17 cellular contexts compared by ENCODE assay signal in the genomic region with DNA sequence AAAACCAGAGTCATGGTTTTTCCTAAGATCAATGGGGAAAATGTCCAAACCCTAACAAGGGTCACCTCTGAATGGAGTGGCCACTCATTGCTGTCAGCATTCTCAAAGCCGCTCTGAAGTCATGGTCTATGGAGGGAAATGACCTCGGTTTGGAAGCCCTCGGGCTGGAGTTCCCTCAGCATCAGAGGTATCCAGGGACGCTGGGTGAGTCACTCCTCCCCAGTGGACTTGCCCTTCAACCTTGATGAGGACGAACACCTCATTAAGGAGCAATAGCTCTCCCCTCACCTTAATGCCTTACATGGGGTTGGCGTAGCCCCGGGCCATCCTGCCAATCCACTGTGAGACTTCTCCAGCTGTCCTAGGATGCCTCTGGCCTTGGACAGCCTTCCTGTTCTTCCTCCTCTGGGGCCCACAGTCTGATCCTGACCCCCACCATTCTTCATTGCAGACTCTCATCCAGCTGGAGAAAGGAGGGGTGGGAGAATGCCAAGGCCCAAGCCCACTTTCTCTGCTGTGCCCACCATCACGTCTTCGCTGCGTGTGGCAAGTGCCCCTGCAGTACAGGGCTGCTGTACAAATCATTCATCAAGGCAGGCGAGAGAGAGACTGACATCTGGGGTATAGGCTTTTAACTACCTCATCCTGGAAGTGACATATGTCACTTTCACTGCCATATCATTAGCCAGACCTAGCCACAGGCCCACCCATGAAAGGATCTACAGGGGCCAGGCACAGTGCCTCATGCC. TPM values are rescaled to one million over a fixed set of nuclear protein-coding genes. Genes with fewer than 3 reads are reported as not detected.
DNase-seq lines count a peak whose midpoint lies in the region; ATAC-seq, FAIRE-seq and TF ChIP-seq lines count a peak whose summit lies in the region.
"Had no signal": no experiment of that assay in that cellular context is flagged by ENCODE, and none has a peak within 500 bp of the region (broad histone marks: within the 10 kb centered on the region; RNA-seq: fewer than 3 reads in every experiment).

No MANE protein-coding gene starts in this region.

- H3K9ac ChIP-seq in HUES6 (ENCODE audit: low read length), result peak overlapping the region; percentile 5
- H3K9ac ChIP-seq in K562 (ENCODE audit: insufficient read depth in 1 of 2, low read depth in 2 of 2, low read length in 2 of 2), result peak overlapping the region in 1 of 2 experiments; percentile 2; a peak in 1 of 4 replicates

- TF ChIP-seq RAD21 in K562 (CRISPR knock-in tag; conservative IDR thresholded peaks at IDR 0.05 in 1 of 2, IDR thresholded peaks at IDR 0.05 in 1 of 2), result no peak

- H3K27me3 ChIP-seq in HUES6 (ENCODE audit: control insufficient read depth, insufficient read depth, low read length) (no peaks in the 10 kb centered on the region), K562 (ENCODE audit: control insufficient read depth in 2 of 2, insufficient read depth in 2 of 2, low read length in 2 of 2) (no peaks in the 10 kb centered on the region), osteoblast (ENCODE audit: insufficient read depth, low read length) (no peaks in the 10 kb centered on the region)
- H3K27me3 ChIP-seq: dorsolateral prefrontal cortex, MG63, SJCRH30 had no signal

- no peak for TF ChIP-seq POLR2A in K562 (conservative IDR thresholded peaks at IDR 0.05)

- no peak for TF ChIP-seq EP300 in K562 (IDR thresholded peaks at IDR 0.05; ENCODE audit: low read length)

- CTCF ChIA-PET in K562 (lab: Yijun Ruan, JAX; ENCODE audit: low intra/inter-chr PET ratio), result no interaction called here
- CTCF ChIA-PET in activated naive CD4-positive, alpha-beta T cell treated with anti-CD3 and anti-CD28 coated beads, Interleukin-2, amount 10 ng/mL, durations not matched to agents 7 days and 5 days (lab: Charles Lee), result no interaction called here

- no peaks in the 10 kb centered on the region for H4K20me1 ChIP-seq in K562 (replicated peaks; ENCODE audit: control insufficient read depth, insufficient read depth, low read length)
- H4K20me1 ChIP-seq in osteoblast (ENCODE audit: insufficient read depth, low read length), result no peaks in the 10 kb centered on the region

- in situ Hi-C loops in K562 (cut with MboI), result no loop called here

- no peaks in the 10 kb centered on the region for H3K9me1 ChIP-seq in K562 (ENCODE audit: control insufficient read depth, insufficient read depth, low read length)

- H3K9me3 Mint-ChIP-seq in activated naive CD8-positive, alpha-beta T cell treated with anti-CD3 and anti-CD28 coated beads, Interleukin-2, amount 50 U/mL, for 24 hours, result no peaks in the 10 kb centered on the region
- no peaks in the 10 kb centered on the region for H3K9me3 Mint-ChIP-seq in activated naive CD8-positive, alpha-beta T cell treated with anti-CD3 and anti-CD28 coated beads for 36 hours
- H3K9me3 Mint-ChIP-seq in activated naive CD4-positive, alpha-beta T cell treated with anti-CD3 and anti-CD28 coated beads, Interleukin-2, amount 10 ng/mL, durations not matched to agents 7 days and 5 days, result no peaks in the 10 kb centered on the region
- H3K9me3 Mint-ChIP-seq: activated CD4-positive, alpha-beta memory T cell treated with anti-CD3 and anti-CD28 coated beads for 36 hours had no signal

- intact Hi-C loops in K562 (cut with micrococcal nuclease), result no loop called here

- no peaks in the 10 kb centered on the region for H3K9me3 ChIP-seq in HUES6 (ENCODE audit: control insufficient read depth, insufficient read depth, low read depth, low read length)
- no peaks in the 10 kb centered on the region for H3K9me3 ChIP-seq in K562 (replicated peaks; ENCODE audit: control insufficient read depth, insufficient read depth, low read depth, low read length)
- no peaks in the 10 kb centered on the region for H3K9me3 ChIP-seq in osteoblast (ENCODE audit: low read depth, low read length)
- H3K9me3 ChIP-seq: MG63, SJCRH30 had no signal

- H3K36me3 Mint-ChIP-seq in activated naive CD8-positive, alpha-beta T cell treated with anti-CD3 and anti-CD28 coated beads, Interleukin-2, amount 50 U/mL, for 24 hours (ENCODE audit: low read depth), result no peaks in the 10 kb centered on the region
- no peaks in the 10 kb centered on the region for H3K36me3 Mint-ChIP-seq in activated naive CD8-positive, alpha-beta T cell treated with anti-CD3 and anti-CD28 coated beads for 36 hours
- peaks cover 1% of the 10 kb centered on the region for H3K36me3 Mint-ChIP-seq in activated naive CD4-positive, alpha-beta T cell treated with anti-CD3 and anti-CD28 coated beads, Interleukin-2, amount 10 ng/mL, durations not matched to agents 7 days and 5 days
- H3K36me3 Mint-ChIP-seq: activated CD4-positive, alpha-beta memory T cell treated with anti-CD3 and anti-CD28 coated beads for 36 hours had no signal

- TF ChIP-seq CTCF in K562 (IDR thresholded peaks at IDR 0.05 in 2 of 3, conservative IDR thresholded peaks at IDR 0.05 in 1 of 3; ENCODE audit: insufficient read depth in 2 of 3, low read depth in 1 of 3, low read length in 3 of 3) (no peak), osteoblast (IDR thresholded peaks at IDR 0.05; ENCODE audit: extremely low read depth, low read depth, low read length) (no peak)

- H3K4me1 Mint-ChIP-seq in activated naive CD8-positive, alpha-beta T cell treated with anti-CD3 and anti-CD28 coated beads, Interleukin-2, amount 50 U/mL, for 24 hours, result peaks cover 44% of the 10 kb centered on the region
- peaks cover 25% of the 10 kb centered on the region for H3K4me1 Mint-ChIP-seq in activated naive CD8-positive, alpha-beta T cell treated with anti-CD3 and anti-CD28 coated beads for 36 hours
- peaks cover 60% of the 10 kb centered on the region for H3K4me1 Mint-ChIP-seq in activated naive CD4-positive, alpha-beta T cell treated with anti-CD3 and anti-CD28 coated beads, Interleukin-2, amount 10 ng/mL, durations not matched to agents 7 days and 5 days

- H2AFZ ChIP-seq in K562 (ENCODE audit: low read depth, low read length) (no peak overlapping the region), osteoblast (ENCODE audit: low read length) (no peak overlapping the region)

- BruUV-seq in K562 (replicated peaks; lab: Mats Ljungman, UMichigan), result no TSS peak

- H3K4me2 ChIP-seq in K562 (ENCODE audit: insufficient read depth, low read length) (no peak overlapping the region), osteoblast (ENCODE audit: insufficient read depth, low read length) (no peak overlapping the region)
- H3K4me2 ChIP-seq: smooth muscle cell had no signal

- no peaks in the 10 kb centered on the region for H3K27me3 Mint-ChIP-seq in activated naive CD8-positive, alpha-beta T cell treated with anti-CD3 and anti-CD28 coated beads, Interleukin-2, amount 50 U/mL, for 24 hours
- H3K27me3 Mint-ChIP-seq in activated naive CD8-positive, alpha-beta T cell treated with anti-CD3 and anti-CD28 coated beads for 36 hours, result no peaks in the 10 kb centered on the region
- H3K27me3 Mint-ChIP-seq in activated naive CD4-positive, alpha-beta T cell treated with anti-CD3 and anti-CD28 coated beads, Interleukin-2, amount 10 ng/mL, durations not matched to agents 7 days and 5 days, result no peaks in the 10 kb centered on the region
- H3K27me3 Mint-ChIP-seq: activated CD4-positive, alpha-beta memory T cell treated with anti-CD3 and anti-CD28 coated beads for 36 hours had no signal

- H3K27ac ChIP-seq in HUES6 (ENCODE audit: low read depth, low read length) (no peak overlapping the region), K562 (ENCODE audit: extremely low read depth, low read depth, low read length) (no peak overlapping the region), osteoblast (ENCODE audit: low read depth, low read length) (no peak overlapping the region)
- H3K27ac ChIP-seq: dorsolateral prefrontal cortex, SJCRH30 had no signal

- H3K79me2 ChIP-seq in K562 (ENCODE audit: control insufficient read depth, insufficient read depth, low read length) (no peaks in the 10 kb centered on the region), osteoblast (ENCODE audit: insufficient read depth, low read length) (no peaks in the 10 kb centered on the region)

- no peak for DNase-seq in activated naive CD8-positive, alpha-beta T cell treated with anti-CD3 and anti-CD28 coated beads, Interleukin-2, amount 50 U/mL, for 24 hours
- DNase-seq in activated naive CD8-positive, alpha-beta T cell treated with anti-CD3 and anti-CD28 coated beads for 36 hours, result no peak
- DNase-seq in K562 (ENCODE audit: extremely low read depth in 1 of 4, low spot score in 3 of 4) (no peak), osteoblast (ENCODE audit: insufficient read length, low spot score, missing footprints) (peak; percentile 79), hippocampal formation (lab: John Stamatoyannopoulos, UW) (no peak)
- DNase-seq in activated naive CD4-positive, alpha-beta T cell treated with anti-CD3 and anti-CD28 coated beads, Interleukin-2, amount 10 ng/mL, durations not matched to agents 7 days and 5 days, result no peak
- DNase-seq: activated CD4-positive, alpha-beta memory T cell treated with anti-CD3 and anti-CD28 coated beads for 36 hours; activated effector memory CD4-positive, alpha-beta T cell treated with Interleukin-2 at 50 U/mL for 16 hours; COR-L47; dorsolateral prefrontal cortex; MG63; NCI-H2029; NCI-H526 treated with DMSO at 0.1 percent for 48 hours; SJCRH30 had no signal

- H3K4me3 Mint-ChIP-seq in activated naive CD8-positive, alpha-beta T cell treated with anti-CD3 and anti-CD28 coated beads, Interleukin-2, amount 50 U/mL, for 24 hours, result no peak overlapping the region
- no peak overlapping the region for H3K4me3 Mint-ChIP-seq in activated naive CD8-positive, alpha-beta T cell treated with anti-CD3 and anti-CD28 coated beads for 36 hours
- no peak overlapping the region for H3K4me3 Mint-ChIP-seq in activated naive CD4-positive, alpha-beta T cell treated with anti-CD3 and anti-CD28 coated beads, Interleukin-2, amount 10 ng/mL, durations not matched to agents 7 days and 5 days
- H3K4me3 Mint-ChIP-seq: activated CD4-positive, alpha-beta memory T cell treated with anti-CD3 and anti-CD28 coated beads for 36 hours had no signal

- ATAC-seq in activated naive CD8-positive, alpha-beta T cell treated with anti-CD3 and anti-CD28 coated beads, Interleukin-2, amount 50 U/mL, for 24 hours, result peak; percentile 13
- ATAC-seq in K562, result no peak; the same call in 2 of the 3 replicates
- ATAC-seq in GM18909 (IDR thresholded peaks at IDR 0.05; ENCODE audit: poor library complexity, unreplicated experiment), result no peak

- peak; percentile 65 for FAIRE-seq in K562 (lab: Jason Lieb, UNC)

- POLR2A ChIA-PET in K562 (lab: Yijun Ruan, JAX), result no interaction called here

- WGBS in K562 (ENCODE audit: insufficient coverage, low coverage, missing lambda C conversion rate), result 48% methylated on average over 9 of the region's 11 CpGs

- H3K27ac Mint-ChIP-seq in activated naive CD8-positive, alpha-beta T cell treated with anti-CD3 and anti-CD28 coated beads, Interleukin-2, amount 50 U/mL, for 24 hours, result peak overlapping the region; percentile 14
- H3K27ac Mint-ChIP-seq in activated naive CD8-positive, alpha-beta T cell treated with anti-CD3 and anti-CD28 coated beads for 36 hours, result no peak overlapping the region
- no peak overlapping the region for H3K27ac Mint-ChIP-seq in activated naive CD4-positive, alpha-beta T cell treated with anti-CD3 and anti-CD28 coated beads, Interleukin-2, amount 10 ng/mL, durations not matched to agents 7 days and 5 days
- H3K27ac Mint-ChIP-seq: activated CD4-positive, alpha-beta memory T cell treated with anti-CD3 and anti-CD28 coated beads for 36 hours had no signal

- H3K4me1 ChIP-seq in HUES6 (ENCODE audit: control insufficient read depth, insufficient read depth, low read length), result peaks cover 18% of the 10 kb centered on the region; the same call in 1 of the 2 replicates
- H3K4me1 ChIP-seq in K562 (replicated peaks in 1 of 2; ENCODE audit: control insufficient read depth in 2 of 2, insufficient read depth in 2 of 2, low read length in 2 of 2), result peaks cover 4 to 10% of the 10 kb centered on the region in 2 experiments; a peak in 3 of 5 replicates
- H3K4me1 ChIP-seq in osteoblast (ENCODE audit: insufficient read depth, low read length), result peaks cover 7% of the 10 kb centered on the region

- H3K36me3 ChIP-seq in HUES6 (ENCODE audit: control insufficient read depth, insufficient read depth, low read length) (no peaks in the 10 kb centered on the region), K562 (ENCODE audit: control insufficient read depth, insufficient read depth, low read length) (no peaks in the 10 kb centered on the region), osteoblast (ENCODE audit: insufficient read depth, low read length) (peaks cover 4% of the 10 kb centered on the region)
- H3K36me3 ChIP-seq: MG63, SJCRH30 had no signal

- no peak overlapping the region for H3K4me3 ChIP-seq in HUES6 (ENCODE audit: low read depth, low read length)
- H3K4me3 ChIP-seq in K562, result no peak overlapping the region
- no peak overlapping the region for H3K4me3 ChIP-seq in osteoblast (ENCODE audit: insufficient read depth, low read length)
- H3K4me3 ChIP-seq: dorsolateral prefrontal cortex, MG63, SJCRH30, smooth muscle cell had no signal

RNA-seq across cellular contexts. Expression of gene MYH9, which starts 25.4 kb away (rescaled TPM):
- total RNA-seq in activated naive CD8-positive, alpha-beta T cell treated with anti-CD3 and anti-CD28 coated beads for 36 hours, result 100 to 1,000 TPM; 551 to 554 TPM
- total RNA-seq in K562 (2011; cell fraction: chromatin; rRNA removed; ENCODE audit: low replicate concordance), result 136 and 261 TPM in 2 replicates
- 51.3 and 57.4 TPM in 2 replicates for total RNA-seq in K562 (2011; cell fraction: nucleolus; rRNA removed)
- 65.9 and 76.0 TPM in 2 replicates for total RNA-seq in K562 (2011; cell fraction: nucleoplasm; rRNA removed)
- 60.1 and 60.4 TPM in 2 replicates for total RNA-seq in K562 (2014; rRNA removed)
- total RNA-seq in K562 (2014; rRNA removed; fragmentation: Illumina TruSeq; extraction: Trizol), result 24.6 and 33.6 TPM in 2 replicates
- total RNA-seq in K562 (2015; rRNA removed; fragmentation: Illumina TruSeq; extraction: Trizol), result 24.1 and 30.5 TPM in 2 replicates
- 94.6 and 111 TPM in 2 replicates for total RNA-seq in K562 (2021)
- polyA plus RNA-seq in K562 (2011; rRNA removed), result 24.1 and 34.2 TPM in 2 replicates
- 10.2 and 12.5 TPM in 2 replicates for polyA plus RNA-seq in K562 (2011; cell fraction: cytosol; rRNA removed)
- 32.6 and 34.6 TPM in 2 replicates for polyA plus RNA-seq in K562 (2011; cell fraction: nucleus; rRNA removed)
- polyA plus RNA-seq in K562 (2012), result 54.3 and 92.2 TPM in 2 replicates
- 31.3 and 44.5 TPM in 2 replicates for polyA plus RNA-seq in K562 (2014; fragmentation: Illumina TruSeq; extraction: Trizol)
- 1 to 10 TPM in 1 of 2 experiments, under 1 TPM in 1; 0.71 to 1.3 TPM for polyA plus RNA-seq in K562 (2014; fragmentation: Nextera tagmentation; extraction: Ambion mirVana)
- 34.2 and 37.4 TPM in 2 replicates for polyA plus RNA-seq in K562 (2014; rRNA removed)
- polyA minus RNA-seq in K562 (2011; rRNA and poly(A)+ RNA removed), result 90.2 and 122 TPM in 2 replicates
- polyA minus RNA-seq in K562 (2011; cell fraction: cytosol; rRNA and poly(A)+ RNA removed), result 59.8 and 63.1 TPM in 2 replicates
- polyA minus RNA-seq in K562 (2011; cell fraction: nucleus; rRNA and poly(A)+ RNA removed), result 20.6 and 41.5 TPM in 2 replicates
- total RNA-seq in osteoblast, result 796 and 964 TPM in 2 replicates
